9 cellular contexts compared by ENCODE assay signal in genomic region chr13:42574011-42574410, GRCh38. TPM values are rescaled to one million over a fixed set of nuclear protein-coding genes. Genes with fewer than 3 reads are reported as not detected.
DNase-seq lines count a peak whose midpoint lies in the region; ATAC-seq, FAIRE-seq and TF ChIP-seq lines count a peak whose summit lies in the region.
"Had no signal": no experiment of that assay in that cellular context is flagged by ENCODE, and none has a peak within 500 bp of the region (broad histone marks: within the 10 kb centered on the region; RNA-seq: fewer than 3 reads in every experiment).

TSS of gene TNFSF11 (plus strand) at chr13:42574152. CDS start at chr13:42574304, 152 bp downstream.

- no peaks in the 10 kb centered on the region for H4K20me1 ChIP-seq in GM12878 (ENCODE audit: control insufficient read depth, insufficient read depth)

- H3K9me3 ChIP-seq in cardiac muscle cell (ENCODE audit: low read depth) = no peaks in the 10 kb centered on the region
- H3K9me3 ChIP-seq in GM12878 (replicated peaks; ENCODE audit: control insufficient read depth, insufficient read depth, low read length) = peaks cover 4% of the 10 kb centered on the region; the same call in 2 of the 3 replicates
- H3K9me3 ChIP-seq in mononuclear cell (ENCODE audit: low read depth, low read length) = no peaks in the 10 kb centered on the region
- H3K9me3 ChIP-seq in gastroesophageal sphincter = no peaks in the 10 kb centered on the region

- ATAC-seq in left ventricle myocardium superior (no peak), HG03460 (IDR thresholded peaks at IDR 0.05; ENCODE audit: unreplicated experiment) (peak; percentile 34), GM12878 (peak; percentile 51), gastroesophageal sphincter (no peak)

- H3K79me2 ChIP-seq in GM12878 (ENCODE audit: control insufficient read depth, insufficient read depth, low read length) = peaks cover 39% of the 10 kb centered on the region

- intact Hi-C loops in left ventricle myocardium superior (cut with micrococcal nuclease) = no loop called here
- intact Hi-C loops in GM12878 (cut with micrococcal nuclease; ENCODE audit: unreplicated experiment) = no loop called here

- in situ Hi-C loops in GM12878 (cut with MboI) = no loop called here

- RAD21 ChIA-PET in GM12878 (lab: Charles Lee; ENCODE audit: unreplicated experiment) = no interaction called here

- no peak for FAIRE-seq in GM12878 (lab: Jason Lieb, UNC)

- peak; percentile 10 to 33 for DNase-seq in cardiac muscle cell (ENCODE audit: low read depth in 1 of 2, low spot score in 1 of 2)
- no peak for DNase-seq in left ventricle myocardium superior
- DNase-seq in GM12878 (ENCODE audit: low read depth, low spot score) = no peak
- DNase-seq in hypothalamus (lab: John Stamatoyannopoulos, UW) = no peak
- DNase-seq in HUDEP-2 (lab: John Stamatoyannopoulos, UW; ENCODE audit: unreplicated experiment in 76 of 76) = no peak

- no peak for TF ChIP-seq RAD21 in GM12878 (IDR thresholded peaks at IDR 0.05; ENCODE audit: insufficient read depth, low read depth, low read length)

- CTCF ChIA-PET in GM12878 (lab: Yijun Ruan, JAX) = interaction anchor here (1.0 kb wide), 1 partner anchor 194 kb away, joined by 3 read pairs; no protein-coding TSS in a partner anchor

- H3K36me3 ChIP-seq in cardiac muscle cell = no peaks in the 10 kb centered on the region
- H3K36me3 ChIP-seq in GM12878 (ENCODE audit: control insufficient read depth in 2 of 2, insufficient read depth in 2 of 2, low read length in 1 of 2) = no peaks in the 10 kb centered on the region; a peak in 1 of 4 replicates
- H3K36me3 ChIP-seq in gastroesophageal sphincter = no peaks in the 10 kb centered on the region

- H3K4me3 ChIP-seq in cardiac muscle cell (peak within 1 kb of the TSS; percentile 18), GM12878 (peak within 1 kb of the TSS; percentile 74), mononuclear cell (ENCODE audit: low read length) (peak within 1 kb of the TSS; percentile 35), gastroesophageal sphincter (peak within 1 kb of the TSS in 1 of 2 donors; percentile 41)

- peak within 1 kb of the TSS; percentile 71 for H3K9ac ChIP-seq in GM12878 (ENCODE audit: control insufficient read depth, insufficient read depth, low read length)

- H2AFZ ChIP-seq in GM12878 (ENCODE audit: control insufficient read depth, low read depth, low read length) = peak within 1 kb of the TSS; percentile 74

- 32% methylated on average over 36 of the region's 39 CpGs for WGBS in GM12878 (ENCODE audit: insufficient coverage, insufficient replicate concordance, low lambda C conversion rate, missing lambda C conversion rate)
- WGBS in gastroesophageal sphincter (ENCODE audit: low coverage in 1 of 2), 2 donors = 5 to 8% methylated on average over 4 of the region's 39 CpGs

- POLR2A ChIA-PET in GM12878 (lab: Charles Lee) = no interaction called here

- TF ChIP-seq POLR2A in GM12878 (IDR thresholded peaks at IDR 0.05; ENCODE audit: low read depth, low read length) = peak; percentile 24; the same call in 1 of the 2 replicates
- no peak for TF ChIP-seq POLR2A in gastroesophageal sphincter (IDR thresholded peaks at IDR 0.05)

- H3K4me1 ChIP-seq in cardiac muscle cell (ENCODE audit: low read depth) (no peaks in the 10 kb centered on the region), GM12878 (ENCODE audit: control insufficient read depth, insufficient read depth, low read length) (peaks cover 4% of the 10 kb centered on the region), mononuclear cell (ENCODE audit: insufficient read depth, low read length) (peaks cover 17% of the 10 kb centered on the region), gastroesophageal sphincter (peaks cover 0 to 15% (median 9%) of the 10 kb centered on the region in 3 donors)

- H3K27ac ChIP-seq in cardiac muscle cell (no peak within 1 kb of the TSS), GM12878 (ENCODE audit: control insufficient read depth, insufficient read depth) (peak within 1 kb of the TSS; percentile 74), gastroesophageal sphincter (no peak within 1 kb of the TSS)

- H3K4me2 ChIP-seq in GM12878 (ENCODE audit: control insufficient read depth, insufficient read depth) = peak within 1 kb of the TSS; percentile 77

- TF ChIP-seq EP300 in GM12878 (IDR thresholded peaks at IDR 0.05; ENCODE audit: borderline replicate concordance in 1 of 2, control insufficient read depth in 1 of 2, low read depth in 2 of 2, low read length in 2 of 2) = no peak
- no peak for TF ChIP-seq EP300 in gastroesophageal sphincter (IDR thresholded peaks at IDR 0.05)

- SMC1A ChIA-PET in GM12878 (lab: Charles Lee; ENCODE audit: uncharacterized antibody, unreplicated experiment) = interaction anchor here (0.6 kb wide), 1 partner anchor 26 kb away, joined by 4 read pairs; no protein-coding TSS in a partner anchor

- no peak for TF ChIP-seq CTCF in cardiac muscle cell (IDR thresholded peaks at IDR 0.05; ENCODE audit: low read depth, low read length)
- no peak for TF ChIP-seq CTCF in GM12878 (IDR thresholded peaks at IDR 0.05 in 2 of 3, conservative IDR thresholded peaks at IDR 0.05 in 1 of 3; ENCODE audit: control insufficient read depth in 2 of 3, extremely low read depth in 1 of 3, insufficient read depth in 1 of 3, low read depth in 3 of 3, low read length in 3 of 3)
- TF ChIP-seq CTCF in gastroesophageal sphincter (IDR thresholded peaks at IDR 0.05) = no peak

- BruUV-seq in GM12878 (replicated peaks; lab: Mats Ljungman, UMichigan) = no TSS peak

- H3K27me3 ChIP-seq in cardiac muscle cell = peaks cover 49% of the 10 kb centered on the region
- no peaks in the 10 kb centered on the region for H3K27me3 ChIP-seq in GM12878 (replicated peaks in 1 of 2; ENCODE audit: control insufficient read depth in 2 of 2, insufficient read depth in 2 of 2, low read length in 1 of 2)
- peaks cover 40% of the 10 kb centered on the region for H3K27me3 ChIP-seq in mononuclear cell (ENCODE audit: insufficient read depth, low read length)
- peaks cover 74% of the 10 kb centered on the region for H3K27me3 ChIP-seq in gastroesophageal sphincter

TF ChIP-seq in GM12878, 131 proteins besides CTCF, POLR2A, EP300 and RAD21:
- no peak for TF ChIP-seq ZNF24 (IDR thresholded peaks at IDR 0.05)
- TF ChIP-seq BCL11A (IDR thresholded peaks at IDR 0.05; ENCODE audit: low read depth, low read length) = no peak
- TF ChIP-seq HDGF (IDR thresholded peaks at IDR 0.05) = no peak
- no peak for TF ChIP-seq NKRF (conservative IDR thresholded peaks at IDR 0.05)
- 0 out of 2 replicates have a peak, but pooled peaks have one; percentile 12 for TF ChIP-seq RUNX3 (IDR thresholded peaks at IDR 0.05; ENCODE audit: low read length)
TF ChIP-seq in GM12878: peak in this region for 1.

RNA-seq across cellular contexts. Expression of gene TNFSF11, which starts in this region (rescaled TPM):
- total RNA-seq in cardiac muscle cell (0.07 TPM in 1 of 2 replicates, not detected in the other), left ventricle myocardium superior (not detected), GM12878 (2014; rRNA removed) (11.9 and 15.7 TPM in 2 replicates), GM12878 (2014; rRNA removed; fragmentation: Illumina TruSeq; extraction: Trizol) (13.2 and 14.8 TPM in 2 replicates), GM12878 (2021) (14.2 and 14.7 TPM in 2 replicates), mononuclear cell (0.42 TPM), gastroesophageal sphincter (under 1 TPM in 1 of 4 donors, not detected in 3; 0.59 TPM)
- polyA plus RNA-seq in cardiac muscle cell (not detected in 2 replicates), GM12878 (2011; rRNA removed) (0.86 and 1.2 TPM in 2 replicates), GM12878 (2014; fragmentation: Illumina TruSeq; extraction: Trizol) (13.2 and 23.1 TPM in 2 replicates), GM12878 (2014; fragmentation: Nextera tagmentation; extraction: Ambion mirVana) (1 to 10 TPM; 5.4 to 8.1 TPM), GM12878 (2014; rRNA removed) (13.4 and 13.8 TPM in 2 replicates), GM12878 (2016; fragmentation: Nextera tagmentation; extraction: Ambion mirVana) (1 to 10 TPM; 6.3 to 6.8 TPM)
- 0.33 and 1.0 TPM in 2 replicates for total RNA-seq in GM12878 (2013; cell fraction: nucleolus; rRNA removed)
- polyA plus RNA-seq in GM12878 (2011; ENCODE audit: low read depth) = 9.6 TPM
- polyA plus RNA-seq in GM12878 (2011; cell fraction: cytosol; rRNA removed) = 0.27 and 0.38 TPM in 2 replicates
- polyA plus RNA-seq in GM12878 (2011; cell fraction: nucleus; rRNA removed) = 1.2 and 2.1 TPM in 2 replicates
- 9.4 and 9.9 TPM in 2 replicates for polyA plus RNA-seq in GM12878 (2012)
- 0.22 and 0.41 TPM in 2 replicates for polyA minus RNA-seq in GM12878 (2011; rRNA and poly(A)+ RNA removed)
- polyA minus RNA-seq in GM12878 (2011; cell fraction: cytosol; rRNA and poly(A)+ RNA removed) = not detected in 2 replicates
- polyA minus RNA-seq in GM12878 (2011; cell fraction: nucleus; rRNA and poly(A)+ RNA removed) = 0.36 and 0.38 TPM in 2 replicates
- total RNA-seq: Daoy had no signal

Comparison
In these comparisons a context has a peak if more than half of its experiments do, and no peak if none do; other contexts are left out.
1. Peak in DNase-seq and H3K4me3 ChIP-seq in cardiac muscle cell; RNA of the gene not detected or under 1 TPM.
2. ATAC-seq: peak in HG03460 (single experiment) and GM12878 (single experiment); none in left ventricle myocardium superior (single experiment) and gastroesophageal sphincter (single experiment).